26 cellular contexts compared by ENCODE assay signal in the genomic region with DNA sequence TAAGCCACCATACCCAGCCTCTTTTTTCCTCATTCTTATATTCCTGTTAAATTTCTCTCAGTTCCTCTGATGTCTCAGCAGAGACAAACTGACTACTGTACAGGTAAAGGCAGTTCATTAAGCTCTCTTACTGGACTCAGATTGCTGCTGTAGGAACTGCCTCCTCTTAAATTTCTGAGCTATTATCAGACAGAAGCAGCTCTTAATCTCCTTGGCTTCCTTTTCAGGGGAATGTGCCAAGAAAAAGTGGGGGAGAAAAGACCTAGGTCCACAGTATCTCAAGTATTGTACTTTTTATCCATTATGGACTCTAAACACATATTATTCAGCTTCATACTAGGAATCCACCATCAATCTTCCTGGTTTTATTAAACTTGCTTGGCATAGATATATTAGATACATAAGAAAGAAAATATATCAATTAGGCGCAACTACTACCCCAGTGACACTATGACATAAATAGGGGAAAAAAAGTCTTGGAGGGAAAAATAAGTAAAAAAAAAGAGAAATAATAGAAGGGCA. TPM values are rescaled to one million over a fixed set of nuclear protein-coding genes. Genes with fewer than 3 reads are reported as not detected.
A peak's percentile ranks its signal among the peaks of the same experiment; 100 is the strongest.
DNase-seq lines count a peak whose midpoint lies in the region; ATAC-seq, FAIRE-seq and TF ChIP-seq lines count a peak whose summit lies in the region.
"Had no signal": no experiment of that assay in that cellular context is flagged by ENCODE, and none has a peak within 500 bp of the region (broad histone marks: within the 10 kb centered on the region; RNA-seq: fewer than 3 reads in every experiment).

No MANE protein-coding gene starts in this region.

- peak; percentile 6 for DNase-seq in DMS 273 (lab: John Stamatoyannopoulos, UW; ENCODE audit: unreplicated experiment)
- no peak for DNase-seq in DMS 273 treated with DMSO at 0.1 percent for 48 hours (lab: John Stamatoyannopoulos, UW)
- no peak for DNase-seq in WTC11 (ENCODE audit: low spot score)
- DNase-seq in mesothelial cell of epicardium (ENCODE audit: low spot score in 2 of 2, unreplicated experiment in 2 of 2): no peak
- DNase-seq in SKM-1 treated with dmso at 0.1 percent for 144 hours (lab: John Stamatoyannopoulos, UW; ENCODE audit: unreplicated experiment): no peak
- DNase-seq in GM19239 (ENCODE audit: insufficient read length, low spot score): no peak
- DNase-seq in SKM-1 (lab: John Stamatoyannopoulos, UW; ENCODE audit: unreplicated experiment): no peak
- DNase-seq: activated B cell treated with CpG ODN at 0.5 μM for 24 hours; activated CD8-positive, alpha-beta memory T cell treated with anti-CD3 and anti-CD28 coated beads, Interleukin-2, amount 10 ng/mL, durations not matched to agents 7 days and 5 days; caudate nucleus; CD4-positive, alpha-beta T cell; hypothalamus; immature natural killer cell; KG1; MM.1S; NCI-H1417; NCI-H2029 treated with DMSO at 0.1 percent for 48 hours; NCI-H345; stimulated activated naive CD4-positive, alpha-beta T cell treated with Interleukin-2 at 50 U/mL for 16 hours had no signal

- H3K9me3 Mint-ChIP-seq in IgD-negative memory B cell (no peaks in the 10 kb centered on the region), WTC11 (no peaks in the 10 kb centered on the region), mesothelial cell of epicardium (no peaks in the 10 kb centered on the region)
- H3K9me3 Mint-ChIP-seq: activated B cell treated with CpG ODN at 0.5 μM for 24 hours; activated naive CD4-positive, alpha-beta T cell treated with anti-CD3 and anti-CD28 coated beads, Interleukin-2, amount 50 U/mL, for 72 hours; CD4-positive, alpha-beta T cell; dendritic cell treated with granulocyte-macrophage colony-stimulating factor and Interleukin-4, amounts not matched to agents 40 ng/mL and 50 ng/mL, for 4 days; immature natural killer cell; memory B cell had no signal

- no peak for ATAC-seq in WTC11
- ATAC-seq: activated CD8-positive, alpha-beta memory T cell treated with anti-CD3 and anti-CD28 coated beads, Interleukin-2, amount 10 ng/mL, durations not matched to agents 7 days and 5 days; activated naive CD4-positive, alpha-beta T cell treated with anti-CD3 and anti-CD28 coated beads, Interleukin-2, amount 50 U/mL, for 72 hours; left lobe of liver had no signal

- POLR2A ChIA-PET in WTC11 (lab: Charles Lee): interaction anchor here (0.6 kb wide), 1 partner anchor 33 kb away, joined by 3 read pairs; no protein-coding TSS in a partner anchor

- H3K27me3 Mint-ChIP-seq in IgD-negative memory B cell (no peaks in the 10 kb centered on the region), WTC11 (ENCODE audit: low read depth) (no peaks in the 10 kb centered on the region), mesothelial cell of epicardium (ENCODE audit: low read depth) (no peaks in the 10 kb centered on the region)
- H3K27me3 Mint-ChIP-seq: activated B cell treated with CpG ODN at 0.5 μM for 24 hours; activated CD8-positive, alpha-beta memory T cell treated with anti-CD3 and anti-CD28 coated beads, Interleukin-2, amount 10 ng/mL, durations not matched to agents 7 days and 5 days; CD4-positive, alpha-beta T cell; dendritic cell treated with granulocyte-macrophage colony-stimulating factor and Interleukin-4, amounts not matched to agents 40 ng/mL and 50 ng/mL, for 4 days; memory B cell had no signal

- FAIRE-seq in GM19239 (lab: Jason Lieb, UNC): no peak
- FAIRE-seq: GM12892, H1 had no signal

- TF ChIP-seq CTCF in WTC11 (IDR thresholded peaks at IDR 0.05) (no peak), mesothelial cell of epicardium (IDR thresholded peaks at IDR 0.05; ENCODE audit: unreplicated experiment) (no peak)

- CTCF ChIA-PET in WTC11 (lab: Charles Lee): interaction anchor here (1.7 kb wide), 1 partner anchor 173 kb away, joined by 3 read pairs; no protein-coding TSS in a partner anchor

- H3K4me3 Mint-ChIP-seq in IgD-negative memory B cell (no peak overlapping the region), WTC11 (no peak overlapping the region), mesothelial cell of epicardium (no peak overlapping the region)
- H3K4me3 Mint-ChIP-seq: activated B cell treated with CpG ODN at 0.5 μM for 24 hours; activated CD8-positive, alpha-beta memory T cell treated with anti-CD3 and anti-CD28 coated beads, Interleukin-2, amount 10 ng/mL, durations not matched to agents 7 days and 5 days; CD4-positive, alpha-beta T cell; dendritic cell treated with granulocyte-macrophage colony-stimulating factor and Interleukin-4, amounts not matched to agents 40 ng/mL and 50 ng/mL, for 4 days; immature natural killer cell; memory B cell had no signal

- H3K36me3 Mint-ChIP-seq in IgD-negative memory B cell (peaks cover 5% of the 10 kb centered on the region), WTC11 (no peaks in the 10 kb centered on the region), mesothelial cell of epicardium (no peaks in the 10 kb centered on the region)
- H3K36me3 Mint-ChIP-seq: activated CD8-positive, alpha-beta memory T cell treated with anti-CD3 and anti-CD28 coated beads, Interleukin-2, amount 10 ng/mL, durations not matched to agents 7 days and 5 days; activated naive CD4-positive, alpha-beta T cell treated with anti-CD3 and anti-CD28 coated beads, Interleukin-2, amount 50 U/mL, for 72 hours; immature natural killer cell; memory B cell had no signal

- H3K4me1 Mint-ChIP-seq in IgD-negative memory B cell (peaks cover 28 to 34% (median 33%) of the 10 kb centered on the region in 3 donors), WTC11 (peaks cover 19% of the 10 kb centered on the region), mesothelial cell of epicardium (peaks cover 44% of the 10 kb centered on the region)

- H3K27ac Mint-ChIP-seq in IgD-negative memory B cell (peak overlapping the region in 2 of 3 donors; percentile 23 to 59), WTC11 (peak overlapping the region; percentile 41; the same call in 1 of the 2 replicates), mesothelial cell of epicardium (peak overlapping the region; percentile 91)
- H3K27ac Mint-ChIP-seq: activated B cell treated with CpG ODN at 0.5 μM for 24 hours; activated CD8-positive, alpha-beta memory T cell treated with anti-CD3 and anti-CD28 coated beads, Interleukin-2, amount 10 ng/mL, durations not matched to agents 7 days and 5 days; activated naive CD4-positive, alpha-beta T cell treated with anti-CD3 and anti-CD28 coated beads, Interleukin-2, amount 50 U/mL, for 72 hours; CD4-positive, alpha-beta T cell; dendritic cell treated with granulocyte-macrophage colony-stimulating factor and Interleukin-4, amounts not matched to agents 40 ng/mL and 50 ng/mL, for 4 days; memory B cell had no signal

TF ChIP-seq in WTC11, 78 proteins besides CTCF, POLR2A, EP300 and RAD21 (continues in another document):
- TF ChIP-seq, protein P1, sequence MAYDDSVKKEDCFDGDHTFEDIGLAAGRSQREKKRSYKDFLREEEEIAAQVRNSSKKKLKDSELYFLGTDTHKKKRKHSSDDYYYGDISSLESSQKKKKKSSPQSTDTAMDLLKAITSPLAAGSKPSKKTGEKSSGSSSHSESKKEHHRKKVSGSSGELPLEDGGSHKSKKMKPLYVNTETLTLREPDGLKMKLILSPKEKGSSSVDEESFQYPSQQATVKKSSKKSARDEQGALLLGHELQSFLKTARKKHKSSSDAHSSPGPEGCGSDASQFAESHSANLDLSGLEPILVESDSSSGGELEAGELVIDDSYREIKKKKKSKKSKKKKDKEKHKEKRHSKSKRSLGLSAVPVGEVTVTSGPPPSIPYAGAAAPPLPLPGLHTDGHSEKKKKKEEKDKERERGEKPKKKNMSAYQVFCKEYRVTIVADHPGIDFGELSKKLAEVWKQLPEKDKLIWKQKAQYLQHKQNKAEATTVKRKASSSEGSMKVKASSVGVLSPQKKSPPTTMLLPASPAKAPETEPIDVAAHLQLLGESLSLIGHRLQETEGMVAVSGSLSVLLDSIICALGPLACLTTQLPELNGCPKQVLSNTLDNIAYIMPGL (CRISPR knock-in tag; IDR thresholded peaks at IDR 0.05): no peak
- TF ChIP-seq GTF2I (CRISPR knock-in tag; conservative IDR thresholded peaks at IDR 0.05) (no peak), JUN (CRISPR knock-in tag; IDR thresholded peaks at IDR 0.05) (no peak)
- TF ChIP-seq, protein P2, sequence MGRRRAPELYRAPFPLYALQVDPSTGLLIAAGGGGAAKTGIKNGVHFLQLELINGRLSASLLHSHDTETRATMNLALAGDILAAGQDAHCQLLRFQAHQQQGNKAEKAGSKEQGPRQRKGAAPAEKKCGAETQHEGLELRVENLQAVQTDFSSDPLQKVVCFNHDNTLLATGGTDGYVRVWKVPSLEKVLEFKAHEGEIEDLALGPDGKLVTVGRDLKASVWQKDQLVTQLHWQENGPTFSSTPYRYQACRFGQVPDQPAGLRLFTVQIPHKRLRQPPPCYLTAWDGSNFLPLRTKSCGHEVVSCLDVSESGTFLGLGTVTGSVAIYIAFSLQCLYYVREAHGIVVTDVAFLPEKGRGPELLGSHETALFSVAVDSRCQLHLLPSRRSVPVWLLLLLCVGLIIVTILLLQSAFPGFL (CRISPR knock-in tag; IDR thresholded peaks at IDR 0.05; ENCODE audit: borderline replicate concordance): no peak
- TF ChIP-seq, protein P3, sequence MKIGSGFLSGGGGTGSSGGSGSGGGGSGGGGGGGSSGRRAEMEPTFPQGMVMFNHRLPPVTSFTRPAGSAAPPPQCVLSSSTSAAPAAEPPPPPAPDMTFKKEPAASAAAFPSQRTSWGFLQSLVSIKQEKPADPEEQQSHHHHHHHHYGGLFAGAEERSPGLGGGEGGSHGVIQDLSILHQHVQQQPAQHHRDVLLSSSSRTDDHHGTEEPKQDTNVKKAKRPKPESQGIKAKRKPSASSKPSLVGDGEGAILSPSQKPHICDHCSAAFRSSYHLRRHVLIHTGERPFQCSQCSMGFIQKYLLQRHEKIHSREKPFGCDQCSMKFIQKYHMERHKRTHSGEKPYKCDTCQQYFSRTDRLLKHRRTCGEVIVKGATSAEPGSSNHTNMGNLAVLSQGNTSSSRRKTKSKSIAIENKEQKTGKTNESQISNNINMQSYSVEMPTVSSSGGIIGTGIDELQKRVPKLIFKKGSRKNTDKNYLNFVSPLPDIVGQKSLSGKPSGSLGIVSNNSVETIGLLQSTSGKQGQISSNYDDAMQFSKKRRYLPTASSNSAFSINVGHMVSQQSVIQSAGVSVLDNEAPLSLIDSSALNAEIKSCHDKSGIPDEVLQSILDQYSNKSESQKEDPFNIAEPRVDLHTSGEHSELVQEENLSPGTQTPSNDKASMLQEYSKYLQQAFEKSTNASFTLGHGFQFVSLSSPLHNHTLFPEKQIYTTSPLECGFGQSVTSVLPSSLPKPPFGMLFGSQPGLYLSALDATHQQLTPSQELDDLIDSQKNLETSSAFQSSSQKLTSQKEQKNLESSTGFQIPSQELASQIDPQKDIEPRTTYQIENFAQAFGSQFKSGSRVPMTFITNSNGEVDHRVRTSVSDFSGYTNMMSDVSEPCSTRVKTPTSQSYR (CRISPR knock-in tag; IDR thresholded peaks at IDR 0.05): no peak

RNA-seq across cellular contexts. Expression of a gene that starts 26.1 kb away (rescaled TPM):
- polyA plus RNA-seq in IgD-negative memory B cell: 17.2 TPM
- total RNA-seq in WTC11 (2021): 39.7 to 49.8 TPM (median 48.4 TPM) in 3 replicates
- total RNA-seq in mesothelial cell of epicardium: 105 to 109 TPM (median 108 TPM) in 3 replicates

Comparison
In these comparisons a context has a peak if more than half of its experiments do, and no peak if none do; other contexts are left out.
1. H3K27ac Mint-ChIP-seq: peak in every context shown above with its lines; median percentile 91 in mesothelial cell of epicardium; 41 in IgD-negative memory B cell; 41 in WTC11.